In the genomic region with DNA sequence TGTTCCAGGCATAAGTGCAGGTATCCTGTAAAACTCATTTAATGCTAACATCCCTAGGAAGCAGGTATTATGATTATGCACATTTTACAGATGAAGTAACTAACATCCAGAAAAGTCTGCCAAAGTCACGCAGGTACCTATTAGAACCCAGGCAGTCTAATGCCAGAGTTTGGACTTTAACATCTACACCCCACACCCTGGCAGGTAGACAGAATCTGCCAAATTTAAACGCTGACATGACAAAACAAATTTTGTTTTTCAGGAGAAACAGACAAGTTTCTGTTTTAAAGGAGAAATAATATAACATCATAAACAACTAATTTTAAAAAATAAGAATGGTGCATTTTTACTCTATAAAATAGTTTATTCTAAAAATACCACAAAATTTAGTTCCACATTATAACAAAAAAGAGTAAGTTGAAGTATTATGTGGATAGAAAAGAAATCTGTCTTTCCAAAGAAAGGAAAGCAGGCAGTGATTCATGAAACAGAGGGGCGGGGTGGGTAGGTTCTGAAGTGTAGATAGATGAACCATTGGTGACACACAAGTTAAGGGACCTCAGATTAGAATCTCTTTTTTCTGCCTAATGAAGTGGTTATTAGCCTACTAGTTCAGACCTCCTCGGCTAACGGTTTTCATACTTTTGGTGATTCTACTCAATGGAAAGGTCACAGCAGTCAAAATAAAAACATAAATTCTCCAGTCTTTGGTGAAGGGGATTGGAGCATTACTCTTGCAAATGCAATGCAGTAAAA, we compare ENCODE assay signal across 9 cellular contexts. TPM values are rescaled to one million over a fixed set of nuclear protein-coding genes. Genes with fewer than 3 reads are reported as not detected.
DNase-seq lines count a peak whose midpoint lies in the region; ATAC-seq lines count a peak whose summit lies in the region.
"Had no signal": no experiment of that assay in that cellular context is flagged by ENCODE, and none has a peak within 500 bp of the region (broad histone marks: within the 10 kb centered on the region; RNA-seq: fewer than 3 reads in every experiment).

No MANE protein-coding gene starts in this region.

- intact Hi-C loops in left ventricle myocardium superior (cut with micrococcal nuclease): no loop called here

- no peak for ATAC-seq in left ventricle myocardium superior
- no peak for ATAC-seq in HG02610 (IDR thresholded peaks at IDR 0.05; ENCODE audit: unreplicated experiment)

- peak; percentile 64 for DNase-seq in EL
- peak; percentile 47 for DNase-seq in LHCN-M2 (ENCODE audit: low read depth)
- DNase-seq in amniotic epithelial cell (ENCODE audit: low read depth): peak; percentile 41
- peak; percentile 52 for DNase-seq in myocyte (ENCODE audit: low read depth)
- no peak for DNase-seq in superior temporal gyrus (ENCODE audit: extremely low spot score)
- no peak for DNase-seq in left ventricle myocardium superior
- no peak for DNase-seq in DMS153 (lab: John Stamatoyannopoulos, UW)
- DNase-seq: amygdala had no signal

RNA-seq across cellular contexts. Expression of gene ASPM, which starts 1.7 kb away (rescaled TPM):
- total RNA-seq in LHCN-M2 (2014; rRNA removed) (70.1 and 76.5 TPM in 2 replicates), myocyte (0.64 and 0.73 TPM in 2 replicates), left ventricle myocardium superior (0.40 TPM)
- 4.8 TPM for polyA plus RNA-seq in LHCN-M2 (2012)
- polyA plus RNA-seq in myocyte (2012): 0.06 TPM

RNA-seq across cellular contexts. Expression of gene ZBTB41, which starts 56.3 kb away (rescaled TPM):
- 15.2 and 16.4 TPM in 2 replicates for total RNA-seq in LHCN-M2 (2014; rRNA removed)
- polyA plus RNA-seq in LHCN-M2 (2012): 2.6 TPM
- 21.2 and 23.8 TPM in 2 replicates for total RNA-seq in myocyte
- 3.7 TPM for polyA plus RNA-seq in myocyte (2012)
- total RNA-seq in left ventricle myocardium superior: 9.4 TPM

Comparison
In these comparisons a context has a peak if more than half of its experiments do, and no peak if none do; other contexts are left out.
1. DNase-seq: peak in EL (single experiment), LHCN-M2 (single experiment), amniotic epithelial cell (single experiment) and myocyte (single experiment); none in superior temporal gyrus (single experiment), left ventricle myocardium superior (single experiment) and DMS153 (single experiment).
2. RNA of gene ASPM, which starts 1.7 kb away (total RNA-seq): 70.1 to 76.5 TPM in LHCN-M2; 0.64 to 0.73 TPM in myocyte and 0.40 TPM in left ventricle myocardium superior (single experiment); every median in the first group is over 10 times any median in the second.